ENCODE assay signal across 2 cellular contexts in the genomic region with DNA sequence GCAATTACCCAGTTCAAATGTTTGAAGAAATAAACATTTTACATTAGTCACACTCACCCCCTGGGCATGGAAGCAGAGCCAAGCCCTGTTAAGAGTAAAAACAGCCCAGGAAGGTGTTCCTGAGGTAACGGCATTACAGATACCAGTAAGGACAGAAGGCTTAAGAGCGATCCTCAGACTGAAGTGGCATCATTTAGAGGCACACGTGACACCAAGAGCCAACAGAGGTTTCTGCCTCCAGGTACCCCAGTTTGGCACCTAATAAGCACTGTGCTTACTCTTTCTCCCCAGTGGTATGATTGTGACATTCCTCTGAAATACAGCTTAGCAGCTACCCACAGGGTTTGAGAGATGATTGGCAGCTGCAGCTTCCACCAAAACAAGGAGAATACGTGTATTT.
A peak's percentile ranks its signal among the peaks of the same experiment; 100 is the strongest.
TF ChIP-seq lines count a peak whose summit lies in the region.

No MANE protein-coding gene starts in this region.

TF ChIP-seq in HEK293, 187 proteins besides CTCF, POLR2A, EP300 and RAD21:
- TF ChIP-seq GLIS1 (tag by site-specific recombination; IDR thresholded peaks at IDR 0.05) (peak; percentile 29; the same call in 1 of the 2 replicates), ZNF10 (tag by site-specific recombination; IDR thresholded peaks at IDR 0.05) (no peak), ZNF266 (tag by site-specific recombination; IDR thresholded peaks at IDR 0.05; ENCODE audit: low read depth) (no peak)
- TF ChIP-seq, protein P1, sequence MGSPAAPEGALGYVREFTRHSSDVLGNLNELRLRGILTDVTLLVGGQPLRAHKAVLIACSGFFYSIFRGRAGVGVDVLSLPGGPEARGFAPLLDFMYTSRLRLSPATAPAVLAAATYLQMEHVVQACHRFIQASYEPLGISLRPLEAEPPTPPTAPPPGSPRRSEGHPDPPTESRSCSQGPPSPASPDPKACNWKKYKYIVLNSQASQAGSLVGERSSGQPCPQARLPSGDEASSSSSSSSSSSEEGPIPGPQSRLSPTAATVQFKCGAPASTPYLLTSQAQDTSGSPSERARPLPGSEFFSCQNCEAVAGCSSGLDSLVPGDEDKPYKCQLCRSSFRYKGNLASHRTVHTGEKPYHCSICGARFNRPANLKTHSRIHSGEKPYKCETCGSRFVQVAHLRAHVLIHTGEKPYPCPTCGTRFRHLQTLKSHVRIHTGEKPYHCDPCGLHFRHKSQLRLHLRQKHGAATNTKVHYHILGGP (tag by site-specific recombination; IDR thresholded peaks at IDR 0.05): no peak

TF ChIP-seq in HepG2, 621 proteins besides CTCF, POLR2A, EP300 and RAD21:
- TF ChIP-seq, protein P2, sequence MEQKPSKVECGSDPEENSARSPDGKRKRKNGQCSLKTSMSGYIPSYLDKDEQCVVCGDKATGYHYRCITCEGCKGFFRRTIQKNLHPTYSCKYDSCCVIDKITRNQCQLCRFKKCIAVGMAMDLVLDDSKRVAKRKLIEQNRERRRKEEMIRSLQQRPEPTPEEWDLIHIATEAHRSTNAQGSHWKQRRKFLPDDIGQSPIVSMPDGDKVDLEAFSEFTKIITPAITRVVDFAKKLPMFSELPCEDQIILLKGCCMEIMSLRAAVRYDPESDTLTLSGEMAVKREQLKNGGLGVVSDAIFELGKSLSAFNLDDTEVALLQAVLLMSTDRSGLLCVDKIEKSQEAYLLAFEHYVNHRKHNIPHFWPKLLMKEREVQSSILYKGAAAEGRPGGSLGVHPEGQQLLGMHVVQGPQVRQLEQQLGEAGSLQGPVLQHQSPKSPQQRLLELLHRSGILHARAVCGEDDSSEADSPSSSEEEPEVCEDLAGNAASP (CRISPR knock-in tag; IDR thresholded peaks at IDR 0.05; ENCODE audit: borderline replicate concordance): no peak
- TF ChIP-seq, protein P3, sequence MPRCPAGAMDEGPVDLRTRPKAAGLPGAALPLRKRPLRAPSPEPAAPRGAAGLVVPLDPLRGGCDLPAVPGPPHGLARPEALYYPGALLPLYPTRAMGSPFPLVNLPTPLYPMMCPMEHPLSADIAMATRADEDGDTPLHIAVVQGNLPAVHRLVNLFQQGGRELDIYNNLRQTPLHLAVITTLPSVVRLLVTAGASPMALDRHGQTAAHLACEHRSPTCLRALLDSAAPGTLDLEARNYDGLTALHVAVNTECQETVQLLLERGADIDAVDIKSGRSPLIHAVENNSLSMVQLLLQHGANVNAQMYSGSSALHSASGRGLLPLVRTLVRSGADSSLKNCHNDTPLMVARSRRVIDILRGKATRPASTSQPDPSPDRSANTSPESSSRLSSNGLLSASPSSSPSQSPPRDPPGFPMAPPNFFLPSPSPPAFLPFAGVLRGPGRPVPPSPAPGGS (CRISPR knock-in tag; IDR thresholded peaks at IDR 0.05): no peak
- TF ChIP-seq, protein P4, sequence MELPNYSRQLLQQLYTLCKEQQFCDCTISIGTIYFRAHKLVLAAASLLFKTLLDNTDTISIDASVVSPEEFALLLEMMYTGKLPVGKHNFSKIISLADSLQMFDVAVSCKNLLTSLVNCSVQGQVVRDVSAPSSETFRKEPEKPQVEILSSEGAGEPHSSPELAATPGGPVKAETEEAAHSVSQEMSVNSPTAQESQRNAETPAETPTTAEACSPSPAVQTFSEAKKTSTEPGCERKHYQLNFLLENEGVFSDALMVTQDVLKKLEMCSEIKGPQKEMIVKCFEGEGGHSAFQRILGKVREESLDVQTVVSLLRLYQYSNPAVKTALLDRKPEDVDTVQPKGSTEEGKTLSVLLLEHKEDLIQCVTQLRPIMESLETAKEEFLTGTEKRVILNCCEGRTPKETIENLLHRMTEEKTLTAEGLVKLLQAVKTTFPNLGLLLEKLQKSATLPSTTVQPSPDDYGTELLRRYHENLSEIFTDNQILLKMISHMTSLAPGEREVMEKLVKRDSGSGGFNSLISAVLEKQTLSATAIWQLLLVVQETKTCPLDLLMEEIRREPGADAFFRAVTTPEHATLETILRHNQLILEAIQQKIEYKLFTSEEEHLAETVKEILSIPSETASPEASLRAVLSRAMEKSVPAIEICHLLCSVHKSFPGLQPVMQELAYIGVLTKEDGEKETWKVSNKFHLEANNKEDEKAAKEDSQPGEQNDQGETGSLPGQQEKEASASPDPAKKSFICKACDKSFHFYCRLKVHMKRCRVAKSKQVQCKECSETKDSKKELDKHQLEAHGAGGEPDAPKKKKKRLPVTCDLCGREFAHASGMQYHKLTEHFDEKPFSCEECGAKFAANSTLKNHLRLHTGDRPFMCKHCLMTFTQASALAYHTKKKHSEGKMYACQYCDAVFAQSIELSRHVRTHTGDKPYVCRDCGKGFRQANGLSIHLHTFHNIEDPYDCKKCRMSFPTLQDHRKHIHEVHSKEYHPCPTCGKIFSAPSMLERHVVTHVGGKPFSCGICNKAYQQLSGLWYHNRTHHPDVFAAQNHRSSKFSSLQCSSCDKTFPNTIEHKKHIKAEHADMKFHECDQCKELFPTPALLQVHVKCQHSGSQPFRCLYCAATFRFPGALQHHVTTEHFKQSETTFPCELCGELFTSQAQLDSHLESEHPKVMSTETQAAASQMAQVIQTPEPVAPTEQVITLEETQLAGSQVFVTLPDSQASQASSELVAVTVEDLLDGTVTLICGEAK (IDR thresholded peaks at IDR 0.05): no peak
- TF ChIP-seq, protein P4 (CRISPR knock-in tag; IDR thresholded peaks at IDR 0.05): no peak
- TF ChIP-seq ZFP36L2 (CRISPR knock-in tag; IDR thresholded peaks at IDR 0.05): no peak
- no peak for TF ChIP-seq SRY (CRISPR knock-in tag; IDR thresholded peaks at IDR 0.05)
- TF ChIP-seq U2AF2 (IDR thresholded peaks at IDR 0.05; ENCODE audit: low read depth, low read length): no peak
- TF ChIP-seq ZSCAN22 (CRISPR knock-in tag; IDR thresholded peaks at IDR 0.05): no peak
- TF ChIP-seq POGZ (CRISPR knock-in tag; IDR thresholded peaks at IDR 0.05): no peak
TF ChIP-seq in HepG2: peak in this region for 0.
